9 cellular contexts compared by ENCODE assay signal in genomic region chr21:39020751-39021474, GRCh38.
A peak's percentile ranks its signal among the peaks of the same experiment; 100 is the strongest.
DNase-seq lines count a peak whose midpoint lies in the region; ATAC-seq and TF ChIP-seq lines count a peak whose summit lies in the region.
"Had no signal": no experiment of that assay in that cellular context is flagged by ENCODE, and none has a peak within 500 bp of the region (broad histone marks: within the 10 kb centered on the region; RNA-seq: fewer than 3 reads in every experiment).

No MANE protein-coding gene starts in this region.

- no peaks in the 10 kb centered on the region for H3F3A ChIP-seq in SK-N-SH (replicated peaks; ENCODE audit: insufficient read depth)

- no peak for TF ChIP-seq CTCF in SK-N-SH (IDR thresholded peaks at IDR 0.05)
- no peak for TF ChIP-seq CTCF in cardiac fibroblast (IDR thresholded peaks at IDR 0.05; ENCODE audit: low read depth, low read length)
- TF ChIP-seq CTCF in liver (IDR thresholded peaks at IDR 0.05; ENCODE audit: low read depth, low read length, missing input control), result no peak

- H3K27me3 ChIP-seq in SK-N-SH (ENCODE audit: insufficient read depth) (no peaks in the 10 kb centered on the region), liver (ENCODE audit: control insufficient read depth in 4 of 4, insufficient read depth in 4 of 4, low read length in 3 of 4) (no peaks in the 10 kb centered on the region)

- POLR2A ChIA-PET in SK-N-SH (lab: Yijun Ruan, JAX), result no interaction called here

- H3K4me2 ChIP-seq in SK-N-SH, result no peak overlapping the region

- ATAC-seq in SK-N-SH treated with all-trans-retinoic acid at 6 μM for 48 hours, result peak; percentile 14; the same call in 1 of the 3 replicates

- WGBS in SK-N-SH (ENCODE audit: low lambda C conversion rate), result 81% methylated on average over 17 of the region's 17 CpGs
- WGBS in liver, result 47% methylated on average over 17 of the region's 17 CpGs
- WGBS in urinary bladder, result 53% methylated on average over 17 of the region's 17 CpGs

- 0 out of 2 replicates have a peak, but pooled peaks cover 4% of the 10 kb centered on the region for H3K9me3 ChIP-seq in SK-N-SH
- H3K9me3 ChIP-seq in liver (ENCODE audit: control insufficient read depth in 4 of 4, low read length in 3 of 4), result no peaks in the 10 kb centered on the region

- H3K27ac ChIP-seq in SK-N-SH (ENCODE audit: low read depth in 2 of 2, low read length in 1 of 2), result no peak overlapping the region
- H3K27ac ChIP-seq in liver (ENCODE audit: low read depth in 1 of 2, low read length in 2 of 2), result peak overlapping the region; percentile 37 to 66
- peak overlapping the region; percentile 65 for H3K27ac ChIP-seq in urinary bladder (ENCODE audit: low read depth)

- H3K4me3 ChIP-seq in SK-N-SH (ENCODE audit: low read depth in 2 of 2, low read length in 1 of 2) (no peak overlapping the region), cardiac fibroblast (replicated peaks in 1 of 2; ENCODE audit: low read depth in 2 of 2, low read length in 2 of 2) (no peak overlapping the region), liver (ENCODE audit: low read depth in 1 of 3, low read length in 3 of 3) (no peak overlapping the region), urinary bladder (ENCODE audit: low read depth, low read length) (no peak overlapping the region)

- H3K4me1 ChIP-seq in SK-N-SH (ENCODE audit: control insufficient read depth in 1 of 2, insufficient read depth in 2 of 2, low read depth in 1 of 2, low read length in 1 of 2) (peaks cover 0 to 21% of the 10 kb centered on the region in 2 experiments; a peak in 1 of 4 replicates), liver (ENCODE audit: control insufficient read depth in 4 of 4, insufficient read depth in 4 of 4, low read length in 3 of 4) (peaks cover 8 to 14% (median 9%) of the 10 kb centered on the region in 4 donors), urinary bladder (ENCODE audit: insufficient read depth) (no peaks in the 10 kb centered on the region)

- no peak overlapping the region for H2AFZ ChIP-seq in SK-N-SH (ENCODE audit: low read depth)

- no peak for TF ChIP-seq EP300 in SK-N-SH (IDR thresholded peaks at IDR 0.05; ENCODE audit: borderline replicate concordance in 1 of 2, low read depth in 1 of 2, low read length in 1 of 2)

- H4K20me1 ChIP-seq in SK-N-SH (ENCODE audit: insufficient read depth), result no peaks in the 10 kb centered on the region

- H3K9me2 ChIP-seq in SK-N-SH, result no peaks in the 10 kb centered on the region

- TF ChIP-seq RAD21 in SK-N-SH (IDR thresholded peaks at IDR 0.05; ENCODE audit: low read length) (no peak), liver (IDR thresholded peaks at IDR 0.05) (peak; percentile 27 to 66)

- H3K79me2 ChIP-seq in SK-N-SH (ENCODE audit: insufficient read depth), result no peaks in the 10 kb centered on the region

- H3K36me3 ChIP-seq in SK-N-SH (replicated peaks in 1 of 2; ENCODE audit: control insufficient read depth in 1 of 2, insufficient read depth in 2 of 2, low read length in 1 of 2), result no peaks in the 10 kb centered on the region
- no peaks in the 10 kb centered on the region for H3K36me3 ChIP-seq in liver (ENCODE audit: control insufficient read depth in 4 of 4, insufficient read depth in 3 of 4, low read depth in 1 of 4, low read length in 3 of 4)
- no peaks in the 10 kb centered on the region for H3K36me3 ChIP-seq in urinary bladder (ENCODE audit: insufficient read depth)

- CTCF ChIA-PET in SK-N-SH (lab: Yijun Ruan, JAX), result interaction anchor here (0.6 to 1.5 kb wide), 2 partner anchors 10 to 35 kb away, joined by 3 read pairs; no protein-coding TSS in a partner anchor

- no peak overlapping the region for H3K9ac ChIP-seq in SK-N-SH
- H3K9ac ChIP-seq in liver (ENCODE audit: low read depth in 1 of 2, low read length in 2 of 2), result no peak overlapping the region

- DNase-seq in SK-N-SH (no peak), cardiac fibroblast (ENCODE audit: low read depth in 2 of 2) (peak; percentile 89), H4 (ENCODE audit: low spot score) (no peak), GOT3 (lab: John Stamatoyannopoulos, UW) (no peak), NAMALWA (ENCODE audit: low spot score) (no peak)
- DNase-seq: activated naive CD4-positive, alpha-beta T cell had no signal

TF ChIP-seq in SK-N-SH treated with all-trans-retinoic acid at 6 μM for 48 hours, 23 proteins besides CTCF, POLR2A, EP300 and RAD21 (continues in another document):
- no peak for TF ChIP-seq ZNF8 (CRISPR knock-in tag; IDR thresholded peaks at IDR 0.05)
- TF ChIP-seq TOX (CRISPR knock-in tag; IDR thresholded peaks at IDR 0.05; ENCODE audit: borderline replicate concordance), result no peak
- TF ChIP-seq CSDC2 (CRISPR knock-in tag; IDR thresholded peaks at IDR 0.05), result no peak
- TF ChIP-seq ZC3H10 (CRISPR knock-in tag; IDR thresholded peaks at IDR 0.05), result no peak
- TF ChIP-seq ZFP3 (CRISPR knock-in tag; IDR thresholded peaks at IDR 0.05), result no peak
- TF ChIP-seq RARB (CRISPR knock-in tag; IDR thresholded peaks at IDR 0.05), result no peak
- TF ChIP-seq ZNF565 (CRISPR knock-in tag; conservative IDR thresholded peaks at IDR 0.05; ENCODE audit: low read depth), result no peak
- no peak for TF ChIP-seq SNAI2 (CRISPR knock-in tag; IDR thresholded peaks at IDR 0.05)
- no peak for TF ChIP-seq ESRRG (CRISPR knock-in tag; IDR thresholded peaks at IDR 0.05)
- TF ChIP-seq CSRNP3 (CRISPR knock-in tag; IDR thresholded peaks at IDR 0.05), result no peak
- no peak for TF ChIP-seq TCF4 (CRISPR knock-in tag; IDR thresholded peaks at IDR 0.05; ENCODE audit: borderline replicate concordance)

TF ChIP-seq in SK-N-SH, 30 proteins besides CTCF, POLR2A, EP300 and RAD21 (continues in another document):
- no peak for TF ChIP-seq TEAD4 (IDR thresholded peaks at IDR 0.05; ENCODE audit: borderline replicate concordance, insufficient read depth)
- no peak for TF ChIP-seq TCF12 (IDR thresholded peaks at IDR 0.05)
- TF ChIP-seq IRF3 (IDR thresholded peaks at IDR 0.05; ENCODE audit: low read depth, low read length), result no peak
- no peak for TF ChIP-seq ZBTB33 (IDR thresholded peaks at IDR 0.05; ENCODE audit: borderline replicate concordance, low read depth)

TF ChIP-seq in liver, 16 proteins besides CTCF, POLR2A, EP300 and RAD21:
- TF ChIP-seq TAF1 (conservative IDR thresholded peaks at IDR 0.05) (no peak), FOXA1 (IDR thresholded peaks at IDR 0.05) (no peak), HNF4G (IDR thresholded peaks at IDR 0.05) (peak; percentile 36), YY1 (IDR thresholded peaks at IDR 0.05) (no peak), FOXA2 (IDR thresholded peaks at IDR 0.05) (no peak), GABPA (IDR thresholded peaks at IDR 0.05 in 1 of 2, conservative IDR thresholded peaks at IDR 0.05 in 1 of 2) (no peak), NR2F2 (IDR thresholded peaks at IDR 0.05) (peak; percentile 96), JUND (IDR thresholded peaks at IDR 0.05) (no peak), HNF4A (conservative IDR thresholded peaks at IDR 0.05) (peak; percentile 60 to 63), MAX (IDR thresholded peaks at IDR 0.05) (no peak), ZBTB33 (IDR thresholded peaks at IDR 0.05) (no peak), RXRA (IDR thresholded peaks at IDR 0.05) (peak; percentile 88 to 96), SP1 (IDR thresholded peaks at IDR 0.05) (peak; percentile 85), EGR1 (IDR thresholded peaks at IDR 0.05; ENCODE audit: low read depth in 2 of 2) (no peak), REST (IDR thresholded peaks at IDR 0.05) (no peak), ATF3 (IDR thresholded peaks at IDR 0.05) (no peak)

Comparison
In these comparisons a context has a peak if more than half of its experiments do, and no peak if none do; other contexts are left out.
1. DNase-seq: peak in cardiac fibroblast (2 of 2); none in SK-N-SH (single experiment), H4 (single experiment), GOT3 (single experiment) and NAMALWA (single experiment).
2. H3K27ac ChIP-seq: peak in liver (2 of 2) and urinary bladder (single experiment); none in SK-N-SH (0 of 2).